15 cellular contexts compared by ENCODE assay signal in the genomic region with DNA sequence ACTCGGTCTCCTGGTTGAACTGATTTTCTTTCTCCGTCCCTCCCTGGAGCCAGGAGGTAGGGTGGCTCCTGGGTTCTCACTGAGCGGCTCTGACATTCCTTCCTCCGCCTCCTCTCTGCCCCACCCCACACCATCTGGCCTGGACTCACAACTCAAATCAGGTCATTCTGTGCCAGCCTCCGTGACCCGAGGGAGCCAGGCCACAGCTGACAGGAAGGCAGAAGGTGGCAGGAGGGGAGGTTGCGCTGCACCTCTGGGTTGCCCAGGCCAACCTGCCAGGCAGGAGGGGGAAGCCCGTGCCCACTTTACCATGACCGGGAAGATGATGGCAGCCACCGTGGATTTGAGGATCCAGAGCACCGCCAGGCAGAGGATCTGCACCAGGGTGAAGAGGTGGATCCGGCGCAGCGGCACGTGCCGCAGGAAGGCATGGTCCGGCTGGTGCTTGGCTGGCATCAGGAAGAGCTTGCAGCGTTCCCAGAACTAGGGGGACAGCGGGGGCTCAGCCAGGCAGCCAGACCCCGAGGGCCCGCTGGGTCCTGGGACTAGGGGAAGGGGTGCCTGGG. TPM values are rescaled to one million over a fixed set of nuclear protein-coding genes. Genes with fewer than 3 reads are reported as not detected.
DNase-seq lines count a peak whose midpoint lies in the region; ATAC-seq and TF ChIP-seq lines count a peak whose summit lies in the region.
"Had no signal": no experiment of that assay in that cellular context is flagged by ENCODE, and none has a peak within 500 bp of the region (broad histone marks: within the 10 kb centered on the region; RNA-seq: fewer than 3 reads in every experiment).

No MANE protein-coding gene starts in this region.

- peak; percentile 37 to 50 for ATAC-seq in right cardiac atrium
- ATAC-seq in stimulated activated effector memory CD8-positive, alpha-beta T cell treated with anti-CD3 and anti-CD28 coated beads, Interleukin-12 subunit alpha, Interleukin-12 subunit beta, amount 100 ng/mL, for 72 hours, result no peak
- ATAC-seq in HG02623 (IDR thresholded peaks at IDR 0.05; ENCODE audit: unreplicated experiment), result no peak

- no peaks in the 10 kb centered on the region for H3K36me3 ChIP-seq in mammary epithelial cell (ENCODE audit: insufficient read depth, low read length)
- H3K36me3 ChIP-seq in smooth muscle cell (ENCODE audit: low read depth), result no peaks in the 10 kb centered on the region
- H3K36me3 ChIP-seq: vagina had no signal

- H4K20me1 ChIP-seq in mammary epithelial cell (ENCODE audit: insufficient read depth, low read length) (no peaks in the 10 kb centered on the region), smooth muscle cell (ENCODE audit: low read depth) (no peaks in the 10 kb centered on the region)

- intact Hi-C loops in mammary epithelial cell (cut with micrococcal nuclease), result no loop called here
- intact Hi-C loops in right cardiac atrium (cut with DNase I), result no loop called here

- no peak overlapping the region for H3K27ac ChIP-seq in mammary epithelial cell (ENCODE audit: insufficient read depth, low read depth, low read length)
- H3K27ac ChIP-seq in right cardiac atrium (ENCODE audit: low read length), result peak overlapping the region; percentile 25
- no peak overlapping the region for H3K27ac ChIP-seq in smooth muscle cell (ENCODE audit: low read depth)
- H3K27ac ChIP-seq: parathyroid adenoma, vagina had no signal

- H3K9me3 Mint-ChIP-seq in stimulated activated effector memory CD8-positive, alpha-beta T cell treated with anti-CD3 and anti-CD28 coated beads, Interleukin-12 subunit alpha, Interleukin-12 subunit beta, amount 100 ng/mL, for 72 hours, result no peaks in the 10 kb centered on the region
- H3K9me3 Mint-ChIP-seq: IgD-negative memory B cell had no signal

- H3K9me3 ChIP-seq in mammary epithelial cell (replicated peaks; ENCODE audit: insufficient read depth, low read length), result no peaks in the 10 kb centered on the region
- H3K9me3 ChIP-seq in right cardiac atrium (ENCODE audit: control insufficient read depth, low read length), result no peaks in the 10 kb centered on the region
- no peaks in the 10 kb centered on the region for H3K9me3 ChIP-seq in smooth muscle cell (replicated peaks; ENCODE audit: low read depth)
- H3K9me3 ChIP-seq: vagina had no signal

- H3K4me1 ChIP-seq in mammary epithelial cell (ENCODE audit: insufficient read depth, low read length) (peaks cover 16% of the 10 kb centered on the region), right cardiac atrium (ENCODE audit: control insufficient read depth, insufficient read depth, low read length) (no peaks in the 10 kb centered on the region), smooth muscle cell (ENCODE audit: low read depth) (no peaks in the 10 kb centered on the region)
- H3K4me1 ChIP-seq: parathyroid adenoma had no signal

- in situ Hi-C loops in mammary epithelial cell (cut with MboI; ENCODE audit: low sequenced_read_pairs in 2 of 2), result no loop called here

- H3K9ac ChIP-seq in mammary epithelial cell (ENCODE audit: insufficient read depth, low read length) (no peak overlapping the region), smooth muscle cell (ENCODE audit: low read depth) (no peak overlapping the region)
- H3K9ac ChIP-seq: parathyroid adenoma had no signal

- 49% methylated on average over 14 of the region's 21 CpGs for WGBS in mammary epithelial cell (ENCODE audit: low coverage, missing lambda C conversion rate)
- WGBS in right cardiac atrium, result 67% methylated on average over 21 of the region's 21 CpGs
- 93% methylated on average over 21 of the region's 21 CpGs for WGBS in smooth muscle cell (ENCODE audit: low lambda C conversion rate)

- H3K79me2 ChIP-seq in mammary epithelial cell (ENCODE audit: insufficient read depth, low read length) (no peaks in the 10 kb centered on the region), smooth muscle cell (ENCODE audit: low read depth) (no peaks in the 10 kb centered on the region)
- H3K79me2 ChIP-seq: parathyroid adenoma had no signal

- H2AFZ ChIP-seq in mammary epithelial cell (ENCODE audit: low read depth, low read length) (peak overlapping the region; percentile 15), smooth muscle cell (ENCODE audit: low read depth) (no peak overlapping the region)
- H2AFZ ChIP-seq: parathyroid adenoma had no signal

- TF ChIP-seq CTCF in mammary epithelial cell (conservative IDR thresholded peaks at IDR 0.05 in 1 of 2, IDR thresholded peaks at IDR 0.05 in 1 of 2; ENCODE audit: extremely low read depth in 1 of 2, insufficient read depth in 1 of 2, low read depth in 1 of 2, low read length in 2 of 2) (no peak), smooth muscle cell (IDR thresholded peaks at IDR 0.05; ENCODE audit: borderline replicate concordance, insufficient read depth, poor library complexity, severe bottlenecking) (no peak)

- peaks cover 22% of the 10 kb centered on the region for H3K4me1 Mint-ChIP-seq in stimulated activated effector memory CD8-positive, alpha-beta T cell treated with anti-CD3 and anti-CD28 coated beads, Interleukin-12 subunit alpha, Interleukin-12 subunit beta, amount 100 ng/mL, for 72 hours

- H3F3A ChIP-seq in smooth muscle cell (ENCODE audit: low read depth), result no peaks in the 10 kb centered on the region

- no TSS peak for BruUV-seq in mammary epithelial cell (replicated peaks; lab: Mats Ljungman, UMichigan)

- no peak overlapping the region for H3K4me3 Mint-ChIP-seq in stimulated activated effector memory CD8-positive, alpha-beta T cell treated with anti-CD3 and anti-CD28 coated beads, Interleukin-12 subunit alpha, Interleukin-12 subunit beta, amount 100 ng/mL, for 72 hours
- H3K4me3 Mint-ChIP-seq: CD14-positive monocyte, IgD-negative memory B cell had no signal

- peak overlapping the region; percentile 40 for H3K27ac Mint-ChIP-seq in stimulated activated effector memory CD8-positive, alpha-beta T cell treated with anti-CD3 and anti-CD28 coated beads, Interleukin-12 subunit alpha, Interleukin-12 subunit beta, amount 100 ng/mL, for 72 hours

- dilution Hi-C loops in mammary epithelial cell (cut with HindIII; ENCODE audit: low sequenced_read_pairs), result no loop called here

- H3K4me3 ChIP-seq in mammary epithelial cell (replicated peaks in 1 of 3; ENCODE audit: insufficient read depth in 1 of 3, low read depth in 2 of 3, low read length in 3 of 3), result no peak overlapping the region
- H3K4me3 ChIP-seq in right cardiac atrium (ENCODE audit: low read length), result no peak overlapping the region
- H3K4me3 ChIP-seq in smooth muscle cell, result no peak overlapping the region
- H3K4me3 ChIP-seq: vagina had no signal

- peak; percentile 12 for DNase-seq in NCI-H2171 (lab: John Stamatoyannopoulos, UW)
- DNase-seq in mammary epithelial cell, result peak; percentile 16
- peak; percentile 17 to 69 (median 65) for DNase-seq in right cardiac atrium
- no peak for DNase-seq in stimulated activated effector memory CD8-positive, alpha-beta T cell treated with anti-CD3 and anti-CD28 coated beads, Interleukin-12 subunit alpha, Interleukin-12 subunit beta, amount 100 ng/mL, for 72 hours (ENCODE audit: low spot score in 2 of 2)
- no peak for DNase-seq in NCI-H446 (lab: John Stamatoyannopoulos, UW)
- DNase-seq in smooth muscle cell (lab: John Stamatoyannopoulos, UW; ENCODE audit: unreplicated experiment), result no peak
- DNase-seq: activated CD4-positive, alpha-beta T cell treated with anti-CD3 and anti-CD28 coated beads, Interleukin-2, amount 50 U/mL, for 1 hour; amygdala; dermis blood vessel endothelial cell; stimulated activated CD4-positive, alpha-beta T cell treated with anti-CD3 and anti-CD28 coated beads, Interleukin-1b, Interleukin-23, amount 100 ng/mL, for 48 hours had no signal

- H3K27me3 ChIP-seq in mammary epithelial cell (ENCODE audit: insufficient read depth, low read length), result no peaks in the 10 kb centered on the region
- H3K27me3 ChIP-seq in right cardiac atrium (ENCODE audit: control insufficient read depth, insufficient read depth), result no peaks in the 10 kb centered on the region
- no peaks in the 10 kb centered on the region for H3K27me3 ChIP-seq in smooth muscle cell (ENCODE audit: low read depth)
- H3K27me3 ChIP-seq: vagina had no signal

- CTCF ChIA-PET in mammary epithelial cell (lab: Charles Lee; ENCODE audit: low non-redundant PET), result interaction anchor here (0.7 kb wide), 1 partner anchor 231 kb away, joined by 3 read pairs; no protein-coding TSS in a partner anchor

- H3K4me2 ChIP-seq in mammary epithelial cell (ENCODE audit: insufficient read depth, low read depth, low read length) (peak overlapping the region; percentile 47), smooth muscle cell (no peak overlapping the region)

- H3K36me3 Mint-ChIP-seq in stimulated activated effector memory CD8-positive, alpha-beta T cell treated with anti-CD3 and anti-CD28 coated beads, Interleukin-12 subunit alpha, Interleukin-12 subunit beta, amount 100 ng/mL, for 72 hours, result peaks cover 27% of the 10 kb centered on the region

RNA-seq across cellular contexts. Expression of a gene that starts 28.3 kb away (rescaled TPM):
- 100 to 1,000 TPM; 302 to 350 TPM for total RNA-seq in mammary epithelial cell
- polyA plus RNA-seq in mammary epithelial cell, result 187 TPM
- 119 TPM for polyA minus RNA-seq in mammary epithelial cell
- 10 to 100 TPM in 2 of 4 donors, 1 to 10 TPM in 2; 6.7 to 18.0 (median 9.5) TPM for total RNA-seq in right cardiac atrium
- polyA plus RNA-seq in right cardiac atrium, result 8.7 TPM
- total RNA-seq in smooth muscle cell, result 136 and 159 TPM in 2 replicates
- 63.6 and 74.2 TPM in 2 replicates for polyA plus RNA-seq in smooth muscle cell

RNA-seq across cellular contexts. Expression of a gene that starts 48.1 kb away (rescaled TPM):
- total RNA-seq in mammary epithelial cell, result 100 to 1,000 TPM; 104 to 125 TPM
- polyA plus RNA-seq in mammary epithelial cell, result 36.6 TPM
- polyA minus RNA-seq in mammary epithelial cell, result 123 TPM
- 10 to 100 TPM; 54.6 to 78.3 (median 62.8) TPM for total RNA-seq in right cardiac atrium
- polyA plus RNA-seq in right cardiac atrium, result 24.8 TPM
- 98.1 and 140 TPM in 2 replicates for total RNA-seq in smooth muscle cell
- polyA plus RNA-seq in smooth muscle cell, result 41.5 and 45.2 TPM in 2 replicates

Comparison
In these comparisons a context has a peak if more than half of its experiments do, and no peak if none do; other contexts are left out.
1. DNase-seq: peak in NCI-H2171 (single experiment), mammary epithelial cell (single experiment) and right cardiac atrium (3 of 3); none in stimulated activated effector memory CD8-positive, alpha-beta T cell treated with anti-CD3 and anti-CD28 coated beads, Interleukin-12 subunit alpha, Interleukin-12 subunit beta, amount 100 ng/mL, for 72 hours (0 of 2), NCI-H446 (0 of 2) and smooth muscle cell (single experiment).
2. ATAC-seq: peak in right cardiac atrium (2 of 2); none in stimulated activated effector memory CD8-positive, alpha-beta T cell treated with anti-CD3 and anti-CD28 coated beads, Interleukin-12 subunit alpha, Interleukin-12 subunit beta, amount 100 ng/mL, for 72 hours (single experiment) and HG02623 (single experiment).